ENCODE assay signal across 8 cellular contexts in genomic region chr1:66351913-66352312, GRCh38.
DNase-seq lines count a peak whose midpoint lies in the region; ATAC-seq and TF ChIP-seq lines count a peak whose summit lies in the region.

No MANE protein-coding gene starts in this region.

- no peaks in the 10 kb centered on the region for H3K9me3 Mint-ChIP-seq in activated naive CD4-positive, alpha-beta T cell treated with anti-CD3 and anti-CD28 coated beads, Interleukin-2, amount 50 U/mL, for 24 hours

- peak overlapping the region; percentile 96 for H3K27ac Mint-ChIP-seq in activated naive CD4-positive, alpha-beta T cell treated with anti-CD3 and anti-CD28 coated beads, Interleukin-2, amount 50 U/mL, for 24 hours

- H3K27me3 Mint-ChIP-seq in activated naive CD4-positive, alpha-beta T cell treated with anti-CD3 and anti-CD28 coated beads, Interleukin-2, amount 50 U/mL, for 24 hours: no peaks in the 10 kb centered on the region

- no peak for TF ChIP-seq CTCF in BE2C (IDR thresholded peaks at IDR 0.05; ENCODE audit: low read depth, low read length)

- H3K27me3 ChIP-seq in BE2C: no peaks in the 10 kb centered on the region

- peaks cover 98% of the 10 kb centered on the region for H3K4me1 Mint-ChIP-seq in activated naive CD4-positive, alpha-beta T cell treated with anti-CD3 and anti-CD28 coated beads, Interleukin-2, amount 50 U/mL, for 24 hours

- H3K9me3 ChIP-seq in BE2C: no peaks in the 10 kb centered on the region

- peaks cover 32% of the 10 kb centered on the region for H3K36me3 Mint-ChIP-seq in activated naive CD4-positive, alpha-beta T cell treated with anti-CD3 and anti-CD28 coated beads, Interleukin-2, amount 50 U/mL, for 24 hours

- peak; percentile 56 for ATAC-seq in HG03520 (IDR thresholded peaks at IDR 0.05; ENCODE audit: unreplicated experiment)

- H3K4me1 ChIP-seq in BE2C: peaks cover 11% of the 10 kb centered on the region; the same call in 1 of the 2 replicates

- DNase-seq in activated naive CD4-positive, alpha-beta T cell treated with Interleukin-2 at 50 U/mL for 16 hours: peak; percentile 38
- DNase-seq in activated naive CD4-positive, alpha-beta T cell (lab: John Stamatoyannopoulos, UW): no peak
- peak; percentile 32 for DNase-seq in renal cortical epithelial cell (ENCODE audit: low read depth)
- no peak for DNase-seq in activated CD8-positive, alpha-beta memory T cell treated with anti-CD3 and anti-CD28 coated beads, Interleukin-2, amount 50 U/mL, for 4 hours
- no peak for DNase-seq in NOMO-1 (lab: John Stamatoyannopoulos, UW; ENCODE audit: unreplicated experiment in 2 of 2)
- DNase-seq in BE2C: no peak

- no peak overlapping the region for H3K4me3 ChIP-seq in BE2C (ENCODE audit: low read depth, low read length)

- no peaks in the 10 kb centered on the region for H3K36me3 ChIP-seq in BE2C

- peak overlapping the region; percentile 28 for H3K4me3 Mint-ChIP-seq in activated naive CD4-positive, alpha-beta T cell treated with anti-CD3 and anti-CD28 coated beads, Interleukin-2, amount 50 U/mL, for 24 hours

Comparison
In these comparisons a context has a peak if more than half of its experiments do, and no peak if none do; other contexts are left out.
1. DNase-seq: peak in activated naive CD4-positive, alpha-beta T cell treated with Interleukin-2 at 50 U/mL for 16 hours (single experiment) and renal cortical epithelial cell (single experiment); none in activated naive CD4-positive, alpha-beta T cell (0 of 4), activated CD8-positive, alpha-beta memory T cell treated with anti-CD3 and anti-CD28 coated beads, Interleukin-2, amount 50 U/mL, for 4 hours (single experiment), NOMO-1 (0 of 2) and BE2C (single experiment).